ENCODE assay signal across 23 cellular contexts in genomic region chr10:33345236-33345635, GRCh38.
"Had no signal": no experiment of that assay in that cellular context is flagged by ENCODE, and none has a peak within 500 bp of the region (broad histone marks: within the 10 kb centered on the region; RNA-seq: fewer than 3 reads in every experiment).

No MANE protein-coding gene starts in this region.

- H3K27ac Mint-ChIP-seq: effector memory CD8-positive, alpha-beta T cell; immature natural killer cell; memory B cell; mesothelial cell of epicardium; natural killer cell; stimulated activated naive B cell treated with anti-CD40 and anti-IgM and Interleukin-4, amounts not matched to agents 10 μg/mL and 1 μg/mL and 100 μg/mL, for 72 hours had no signal

- H3K27ac ChIP-seq: epithelial cell of prostate, esophagus squamous epithelium, foreskin keratinocyte, left ventricle myocardium inferior, lower lobe of right lung, ovary, right atrium auricular region, sigmoid colon, skin epidermis, stomach, thoracic aorta had no signal

- H3K36me3 Mint-ChIP-seq: immature natural killer cell; memory B cell; mesothelial cell of epicardium; natural killer cell; stimulated activated naive B cell treated with anti-CD40 and anti-IgM and Interleukin-4, amounts not matched to agents 10 μg/mL and 1 μg/mL and 100 μg/mL, for 72 hours had no signal

- H3K36me3 ChIP-seq: esophagus squamous epithelium, left ventricle myocardium inferior, lower lobe of right lung, ovary, right atrium auricular region, sigmoid colon, stomach, thoracic aorta had no signal

- H3K9me3 Mint-ChIP-seq: immature natural killer cell, natural killer cell, neural crest cell had no signal

- H3K4me3 ChIP-seq: esophagus squamous epithelium, left ventricle myocardium inferior, lower lobe of right lung, ovary, right atrium auricular region, sigmoid colon, skin epidermis, stomach, thoracic aorta had no signal

- ATAC-seq: effector memory CD8-positive, alpha-beta T cell; lower lobe of right lung; natural killer cell; stimulated activated naive B cell treated with anti-CD40 and anti-IgM and Interleukin-4, amounts not matched to agents 10 μg/mL and 1 μg/mL and 100 μg/mL, for 72 hours had no signal

- H3K9me3 ChIP-seq: esophagus squamous epithelium, lower lobe of right lung, ovary, right atrium auricular region, sigmoid colon, stomach, thoracic aorta had no signal

- DNase-seq: effector memory CD8-positive, alpha-beta T cell; esophagus squamous epithelium; foreskin keratinocyte; immature natural killer cell; left ventricle myocardium inferior; lower lobe of right lung; natural killer cell; ovary; sigmoid colon; stimulated activated CD4-positive, alpha-beta T cell treated with anti-CD3 and anti-CD28 coated beads, Interleukin-2, amount 100 ng/mL, for 24 hours; stimulated activated CD4-positive, alpha-beta T cell treated with anti-CD3 and anti-CD28 coated beads, Interleukin-4, amount 100 ng/mL, for 4 hours; stimulated activated naive B cell treated with anti-CD40 and anti-IgM and Interleukin-4, amounts not matched to agents 10 μg/mL and 1 μg/mL and 100 μg/mL, for 72 hours; stomach; substantia nigra; trophoblast cell had no signal

- H3K4me1 Mint-ChIP-seq: natural killer cell; neural crest cell; stimulated activated naive B cell treated with anti-CD40 and anti-IgM and Interleukin-4, amounts not matched to agents 10 μg/mL and 1 μg/mL and 100 μg/mL, for 72 hours had no signal

- H3K4me3 Mint-ChIP-seq: dendritic cell treated with granulocyte-macrophage colony-stimulating factor and Interleukin-4, amounts not matched to agents 40 ng/mL and 50 ng/mL, for 4 days; effector memory CD8-positive, alpha-beta T cell; immature natural killer cell; memory B cell; mesothelial cell of epicardium; natural killer cell; neural crest cell; stimulated activated naive B cell treated with anti-CD40 and anti-IgM and Interleukin-4, amounts not matched to agents 10 μg/mL and 1 μg/mL and 100 μg/mL, for 72 hours had no signal

- H3K27me3 ChIP-seq: esophagus squamous epithelium, foreskin keratinocyte, ovary, right atrium auricular region, sigmoid colon, stomach had no signal
